In the genomic region with DNA sequence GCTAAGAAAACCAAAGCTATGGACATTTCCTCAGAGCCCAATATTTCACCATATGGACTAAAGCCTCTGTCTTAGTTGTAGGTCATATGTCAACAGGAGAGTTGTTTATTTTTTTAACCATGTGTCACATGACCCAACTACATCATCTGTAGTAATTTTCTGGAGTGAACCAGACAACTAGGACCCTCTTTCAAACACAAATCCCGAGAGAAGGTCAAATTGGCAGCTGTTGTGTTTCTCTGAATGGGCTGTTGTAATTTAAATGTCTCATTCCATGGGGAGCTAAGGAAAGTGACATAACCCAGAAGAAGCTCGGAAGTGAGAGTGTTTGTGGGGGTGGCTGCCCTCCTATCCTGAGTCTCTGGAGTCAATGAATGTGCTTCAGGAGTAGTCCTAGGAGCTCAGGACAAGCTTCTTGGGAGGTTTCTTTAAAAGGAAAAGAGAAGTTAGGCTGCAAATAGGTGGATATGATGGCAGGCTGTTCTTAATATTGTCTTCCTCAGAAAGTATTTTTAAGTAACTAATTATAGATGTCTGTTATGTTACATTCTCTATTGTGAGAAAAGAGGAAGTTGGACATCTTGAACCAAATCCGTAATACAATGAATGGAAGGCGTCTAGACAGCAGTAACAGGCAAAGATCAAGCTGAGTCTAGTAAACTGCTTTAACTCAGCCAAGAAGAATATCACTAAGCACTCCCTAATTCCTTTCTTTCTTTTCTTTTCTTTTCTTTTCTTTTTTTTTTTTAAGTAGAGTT, we compare ENCODE assay signal across 9 cellular contexts. TPM values are rescaled to one million over a fixed set of nuclear protein-coding genes. Genes with fewer than 3 reads are reported as not detected.
DNase-seq lines count a peak whose midpoint lies in the region; ATAC-seq and TF ChIP-seq lines count a peak whose summit lies in the region.
"Had no signal": no experiment of that assay in that cellular context is flagged by ENCODE, and none has a peak within 500 bp of the region (broad histone marks: within the 10 kb centered on the region; RNA-seq: fewer than 3 reads in every experiment).

No MANE protein-coding gene starts in this region.

- H3K4me3 ChIP-seq in SJCRH30: no peak overlapping the region
- H3K4me3 ChIP-seq in smooth muscle cell: no peak overlapping the region
- no peak overlapping the region for H3K4me3 ChIP-seq in tibial artery

- intact Hi-C loops in tibial artery (cut with DNase I; ENCODE audit: low total_unique reads): no loop called here

- no peaks in the 10 kb centered on the region for H3K27me3 ChIP-seq in SJCRH30
- no peaks in the 10 kb centered on the region for H3K27me3 ChIP-seq in smooth muscle cell (ENCODE audit: low read depth)
- H3K27me3 ChIP-seq in tibial artery: no peaks in the 10 kb centered on the region

- H2AFZ ChIP-seq in smooth muscle cell (ENCODE audit: low read depth): no peak overlapping the region

- CTCF ChIA-PET in HEK293T (lab: Yijun Ruan, JAX): interaction anchor here (0.7 kb wide), 1 partner anchor 14 kb away, joined by 3 read pairs; no protein-coding TSS in a partner anchor

- H3K9me3 ChIP-seq in SJCRH30 (replicated peaks): no peaks in the 10 kb centered on the region
- no peaks in the 10 kb centered on the region for H3K9me3 ChIP-seq in smooth muscle cell (replicated peaks; ENCODE audit: low read depth)
- H3K9me3 ChIP-seq in tibial artery: no peaks in the 10 kb centered on the region

- H3K9ac ChIP-seq in smooth muscle cell (ENCODE audit: low read depth): peak overlapping the region; percentile 27

- POLR2A ChIA-PET in HEK293T (lab: Yijun Ruan, JAX): interaction anchor here (1.2 kb wide), 1 partner anchor 446 kb away, joined by 3 read pairs; no protein-coding TSS in a partner anchor

- TF ChIP-seq CTCF in smooth muscle cell (IDR thresholded peaks at IDR 0.05; ENCODE audit: borderline replicate concordance, insufficient read depth, poor library complexity, severe bottlenecking) (no peak), tibial artery (IDR thresholded peaks at IDR 0.05) (no peak)

- H3K27ac ChIP-seq in SJCRH30: peak overlapping the region; percentile 60
- H3K27ac ChIP-seq in smooth muscle cell (ENCODE audit: low read depth): peak overlapping the region; percentile 88
- no peak overlapping the region for H3K27ac ChIP-seq in tibial artery

- peaks cover 9% of the 10 kb centered on the region for H3F3A ChIP-seq in smooth muscle cell (ENCODE audit: low read depth)

- ATAC-seq in HG03066 (IDR thresholded peaks at IDR 0.05; ENCODE audit: low read depth, unreplicated experiment): peak; percentile 92

- no peaks in the 10 kb centered on the region for H3K79me2 ChIP-seq in smooth muscle cell (ENCODE audit: low read depth)

- DNase-seq in NCI-H2227 (lab: John Stamatoyannopoulos, UW; ENCODE audit: unreplicated experiment) (peak; percentile 5), NCI-H2227 treated with DMSO at 0.1 percent for 48 hours (lab: John Stamatoyannopoulos, UW) (no peak), SJCRH30 (peak; percentile 75 to 93), smooth muscle cell (lab: John Stamatoyannopoulos, UW; ENCODE audit: unreplicated experiment) (no peak), tibial artery (no peak), amniotic stem cell (lab: John Stamatoyannopoulos, UW) (no peak), HEK293T (ENCODE audit: extremely low spot score) (no peak)
- DNase-seq: 8988T had no signal

- H3K4me1 ChIP-seq in SJCRH30 (peaks cover 22% of the 10 kb centered on the region), smooth muscle cell (ENCODE audit: low read depth) (peaks cover 15% of the 10 kb centered on the region), tibial artery (no peaks in the 10 kb centered on the region)

- 25% methylated on average over 4 of the region's 4 CpGs for WGBS in smooth muscle cell (ENCODE audit: low lambda C conversion rate)

- no peaks in the 10 kb centered on the region for H3K36me3 ChIP-seq in SJCRH30
- no peaks in the 10 kb centered on the region for H3K36me3 ChIP-seq in smooth muscle cell (ENCODE audit: low read depth)
- no peaks in the 10 kb centered on the region for H3K36me3 ChIP-seq in tibial artery

- H4K20me1 ChIP-seq in smooth muscle cell (ENCODE audit: low read depth): no peaks in the 10 kb centered on the region

- peak overlapping the region; percentile 66 for H3K4me2 ChIP-seq in smooth muscle cell

TF ChIP-seq in HEK293T, 16 proteins besides CTCF, POLR2A, EP300 and RAD21:
- TF ChIP-seq CTBP1 (IDR thresholded peaks at IDR 0.05; ENCODE audit: borderline replicate concordance): no peak
TF ChIP-seq in HEK293T: peak in this region for 0.

RNA-seq across cellular contexts. Expression of a gene that starts 50.1 kb away (rescaled TPM):
- total RNA-seq in SJCRH30 (2014; rRNA removed; shearing (Covaris generic)): 113 and 118 TPM in 2 replicates
- total RNA-seq in smooth muscle cell: 236 and 262 TPM in 2 replicates
- 195 and 248 TPM in 2 replicates for polyA plus RNA-seq in smooth muscle cell

RNA-seq across cellular contexts. Expression of a gene that starts 50.2 kb away (rescaled TPM):
- 20.5 and 22.9 TPM in 2 replicates for total RNA-seq in SJCRH30 (2014; rRNA removed; shearing (Covaris generic))
- 110 and 145 TPM in 2 replicates for total RNA-seq in smooth muscle cell
- 55.7 and 98.1 TPM in 2 replicates for polyA plus RNA-seq in smooth muscle cell

Comparison
In these comparisons a context has a peak if more than half of its experiments do, and no peak if none do; other contexts are left out.
1. DNase-seq: peak in NCI-H2227 (single experiment) and SJCRH30 (2 of 2); none in NCI-H2227 treated with DMSO at 0.1 percent for 48 hours (single experiment), smooth muscle cell (single experiment), tibial artery (0 of 2), amniotic stem cell (single experiment) and HEK293T (single experiment).
2. H3K27ac ChIP-seq: peak in SJCRH30 (single experiment) and smooth muscle cell (single experiment); none in tibial artery (0 of 2).